14 cellular contexts compared by ENCODE assay signal in genomic region chr17:8146381-8147140, GRCh38. TPM values are rescaled to one million over a fixed set of nuclear protein-coding genes. Genes with fewer than 3 reads are reported as not detected.
DNase-seq lines count a peak whose midpoint lies in the region; ATAC-seq and TF ChIP-seq lines count a peak whose summit lies in the region.
"Had no signal": no experiment of that assay in that cellular context is flagged by ENCODE, and none has a peak within 500 bp of the region (broad histone marks: within the 10 kb centered on the region; RNA-seq: fewer than 3 reads in every experiment).

No MANE protein-coding gene starts in this region.

- intact Hi-C loops in left ventricle myocardium superior (cut with micrococcal nuclease) (no loop called here), uterus (cut with DNase I; ENCODE audit: low total_unique reads) (no loop called here)

- H3K36me3 Mint-ChIP-seq in osteocyte (ENCODE audit: unreplicated experiment) = peaks cover 53% of the 10 kb centered on the region

- no peak for DNase-seq in right atrium auricular region (ENCODE audit: low spot score)
- DNase-seq in left ventricle myocardium superior = no peak
- DNase-seq in caudate nucleus (lab: John Stamatoyannopoulos, UW) = no peak
- no peak for DNase-seq in osteocyte (ENCODE audit: extremely low spot score, unreplicated experiment)
- no peak for DNase-seq in uterus
- DNase-seq in MV-4-11 (lab: John Stamatoyannopoulos, UW) = no peak
- no peak for DNase-seq in stimulated activated CD4-positive, alpha-beta T cell treated with anti-CD3 and anti-CD28 coated beads, Interleukin-4, amount 100 ng/mL, for 4 hours
- no peak for DNase-seq in occipital lobe (lab: John Stamatoyannopoulos, UW)
- DNase-seq: activated B cell treated with CpG ODN at 0.5 μM for 24 hours, NCI-H1105 treated with DMSO at 0.1 percent for 48 hours, NCI-H2171 had no signal

- H3K9me3 Mint-ChIP-seq in osteocyte (ENCODE audit: unreplicated experiment) = no peaks in the 10 kb centered on the region
- H3K9me3 Mint-ChIP-seq: activated B cell treated with CpG ODN at 0.5 μM for 24 hours had no signal

- H3K36me3 ChIP-seq in right atrium auricular region = peaks cover 94% of the 10 kb centered on the region
- H3K36me3 ChIP-seq in uterus = no peaks in the 10 kb centered on the region

- TF ChIP-seq CTCF in right atrium auricular region (IDR thresholded peaks at IDR 0.05) (no peak), osteocyte (IDR thresholded peaks at IDR 0.05) (no peak), uterus (IDR thresholded peaks at IDR 0.05) (no peak)

- H3K27me3 ChIP-seq in right atrium auricular region (no peaks in the 10 kb centered on the region), uterus (no peaks in the 10 kb centered on the region)

- peaks cover 12% of the 10 kb centered on the region for H3K4me1 Mint-ChIP-seq in osteocyte (ENCODE audit: unreplicated experiment)

- H3K27ac ChIP-seq in right atrium auricular region (peak overlapping the region; percentile 100), caudate nucleus (ENCODE audit: low read depth, low read length) (peak overlapping the region; percentile 37), uterus (peak overlapping the region; percentile 10 to 66)

- H3K4me3 ChIP-seq in right atrium auricular region = no peak overlapping the region
- H3K4me3 ChIP-seq in uterus = no peak overlapping the region
- H3K4me3 ChIP-seq: K562, skin epidermis had no signal

- no peak for TF ChIP-seq POLR2A in uterus (IDR thresholded peaks at IDR 0.05)

- H3K9me3 ChIP-seq in right atrium auricular region (no peaks in the 10 kb centered on the region), uterus (no peaks in the 10 kb centered on the region)

- H3K27ac Mint-ChIP-seq in osteocyte (ENCODE audit: unreplicated experiment) = peak overlapping the region; percentile 57
- H3K27ac Mint-ChIP-seq: activated B cell treated with CpG ODN at 0.5 μM for 24 hours had no signal

- H3K4me1 ChIP-seq in right atrium auricular region = peaks cover 0 to 55% of the 10 kb centered on the region in 2 donors
- peaks cover 4 to 13% of the 10 kb centered on the region in 2 donors for H3K4me1 ChIP-seq in uterus

- no peak overlapping the region for H3K4me3 Mint-ChIP-seq in osteocyte (ENCODE audit: unreplicated experiment)
- H3K4me3 Mint-ChIP-seq: activated B cell treated with CpG ODN at 0.5 μM for 24 hours had no signal

- no peak for ATAC-seq in left ventricle myocardium superior
- ATAC-seq: K562 had no signal

- no peaks in the 10 kb centered on the region for H3K27me3 Mint-ChIP-seq in osteocyte (ENCODE audit: unreplicated experiment)
- H3K27me3 Mint-ChIP-seq: activated B cell treated with CpG ODN at 0.5 μM for 24 hours had no signal

RNA-seq across cellular contexts. Expression of gene PER1, which starts 5.6 kb away (rescaled TPM):
- total RNA-seq in right atrium auricular region = 10 to 100 TPM; 59.4 to 75.0 TPM
- total RNA-seq in left ventricle myocardium superior = 126 TPM
- total RNA-seq in osteocyte = 106 and 173 TPM in 2 replicates
- 100 to 1,000 TPM in 3 of 4 donors, 10 to 100 TPM in 1; 20.0 to 396 (median 163) TPM for total RNA-seq in uterus
- 7.8 TPM for total RNA-seq in occipital lobe

RNA-seq across cellular contexts. Expression of gene VAMP2, which starts 16.2 kb away (rescaled TPM):
- total RNA-seq in right atrium auricular region = 10 to 100 TPM; 27.4 to 39.7 TPM
- 62.3 TPM for total RNA-seq in left ventricle myocardium superior
- total RNA-seq in osteocyte = 57.2 and 70.0 TPM in 2 replicates
- total RNA-seq in uterus = 100 to 1,000 TPM in 1 of 4 donors, 10 to 100 TPM in 2, 1 to 10 TPM in 1; 6.7 to 150 (median 14.1) TPM
- total RNA-seq in occipital lobe = 27.9 TPM

RNA-seq across cellular contexts. Expression of gene HES7, which starts 22.7 kb away (rescaled TPM):
- not detected for total RNA-seq in right atrium auricular region
- total RNA-seq in left ventricle myocardium superior = not detected
- 2.0 and 2.3 TPM in 2 replicates for total RNA-seq in osteocyte
- total RNA-seq in uterus = under 1 TPM in 1 of 4 donors, not detected in 3; 0.61 TPM
- 0.31 TPM for total RNA-seq in occipital lobe
- total RNA-seq: lung microvascular endothelial cell had no signal

RNA-seq across cellular contexts. Expression of gene ALOXE3, which starts 28.2 kb away (rescaled TPM):
- total RNA-seq in right atrium auricular region (under 1 TPM in 1 of 2 donors, not detected in 1; 0.20 TPM), left ventricle myocardium superior (not detected), osteocyte (not detected in 2 replicates), uterus (under 1 TPM in 1 of 4 donors, not detected in 3; 0.26 TPM), occipital lobe (0.47 TPM)
- total RNA-seq: activated B cell treated with CpG ODN at 0.5 μM for 24 hours, lung microvascular endothelial cell had no signal

RNA-seq across cellular contexts. Expression of gene TMEM107, which starts 29.6 kb away (rescaled TPM):
- total RNA-seq in right atrium auricular region (10 to 100 TPM in 1 of 2 donors, 1 to 10 TPM in 1; 7.3 to 11.0 TPM), left ventricle myocardium superior (5.2 TPM), osteocyte (8.4 and 10.5 TPM in 2 replicates), uterus (10 to 100 TPM in 3 of 4 donors, under 1 TPM in 1; 0.77 to 42.6 (median 25.1) TPM), occipital lobe (35.9 TPM)

Comparison
In these comparisons a context has a peak if more than half of its experiments do, and no peak if none do; other contexts are left out.
1. H3K27ac ChIP-seq: peak in every context shown above with its lines; median percentile 100 in right atrium auricular region; 38 in uterus; 37 in caudate nucleus.